ENCODE assay signal across 38 cellular contexts in genomic region chr14:90072350-90072749, GRCh38. TPM values are rescaled to one million over a fixed set of nuclear protein-coding genes. Genes with fewer than 3 reads are reported as not detected.
"Had no signal": no experiment of that assay in that cellular context is flagged by ENCODE, and none has a peak within 500 bp of the region (broad histone marks: within the 10 kb centered on the region; RNA-seq: fewer than 3 reads in every experiment).

No MANE protein-coding gene starts in this region.

- H3K36me3 ChIP-seq: adrenal gland, ascending aorta, breast epithelium, esophagus squamous epithelium, gastroesophageal sphincter had no signal

- ATAC-seq: activated CD4-positive, alpha-beta T cell treated with anti-CD3 and anti-CD28 coated beads for 36 hours; activated CD8-positive, alpha-beta memory T cell treated with anti-CD3 and anti-CD28 coated beads, Interleukin-2, amount 10 ng/mL, durations not matched to agents 7 days and 5 days; activated CD8-positive, alpha-beta T cell treated with anti-CD3 and anti-CD28 coated beads, Interleukin-2, amount 10 ng/mL, durations not matched to agents 7 days and 5 days; activated naive CD8-positive, alpha-beta T cell treated with anti-CD3 and anti-CD28 coated beads, Interleukin-2, amount 50 U/mL, for 24 hours; gastroesophageal sphincter had no signal

- H3K27me3 ChIP-seq: adrenal gland, ascending aorta had no signal

- H3K4me3 ChIP-seq: adrenal gland, ascending aorta, breast epithelium, esophagus squamous epithelium, gastroesophageal sphincter had no signal

- DNase-seq: activated CD4-positive, alpha-beta memory T cell treated with anti-CD3 and anti-CD28 coated beads for 36 hours; activated CD4-positive, alpha-beta T cell treated with anti-CD3 and anti-CD28 coated beads for 36 hours; activated CD4-positive, alpha-beta T cell treated with anti-CD3 and anti-CD28 coated beads, Interleukin-2, amount 10 ng/mL, durations not matched to agents 24 days and 14 days; activated CD4-positive, CD25-positive, alpha-beta regulatory T cell; activated CD4-positive, CD25-positive, alpha-beta regulatory T cell treated with anti-CD3 and anti-CD28 coated beads, Interleukin-2, amount 50 U/mL, for 72 hours; activated CD8-positive, alpha-beta memory T cell treated with anti-CD3 and anti-CD28 coated beads, Interleukin-2, amount 10 ng/mL, durations not matched to agents 7 days and 5 days; activated CD8-positive, alpha-beta memory T cell treated with anti-CD3 and anti-CD28 coated beads, Interleukin-2, amount 50 U/mL, for 4 hours; activated CD8-positive, alpha-beta T cell treated with anti-CD3 and anti-CD28 coated beads, Interleukin-2, amount 10 ng/mL, durations not matched to agents 7 days and 5 days; activated effector memory CD4-positive, alpha-beta T cell treated with anti-CD3 and anti-CD28 coated beads, Interleukin-2, amount 50 U/mL, for 16 hours; activated naive CD4-positive, alpha-beta T cell treated with anti-CD3 and anti-CD28 coated beads for 36 hours; activated naive CD8-positive, alpha-beta T cell treated with anti-CD3 and anti-CD28 coated beads for 36 hours; activated naive CD8-positive, alpha-beta T cell treated with anti-CD3 and anti-CD28 coated beads, Interleukin-2, amount 50 U/mL, for 24 hours; activated T-cell treated with anti-CD3 and anti-CD28 coated beads, Interleukin-2, amount 50 U/mL, for 1 hour; activated T-cell treated with anti-CD3 and anti-CD28 coated beads, Interleukin-2, amount 50 U/mL, for 48 hours; adrenal gland; amygdala; caudate nucleus; cortex of kidney; dermis blood vessel endothelial cell; effector CD8-positive, alpha-beta T cell; esophagus squamous epithelium; foreskin melanocyte; T-helper 2 cell had no signal

- H3K4me1 ChIP-seq: adrenal gland, ascending aorta, breast epithelium, esophagus squamous epithelium, gastroesophageal sphincter had no signal

- H3K9me3 ChIP-seq: adrenal gland, ascending aorta, breast epithelium, esophagus squamous epithelium, gastroesophageal sphincter had no signal

- FAIRE-seq: colon, endometrium, endothelial cell of umbilical vein had no signal

- H3K27ac ChIP-seq: adrenal gland, ascending aorta, breast epithelium, epithelial cell of prostate, esophagus squamous epithelium, gastroesophageal sphincter had no signal

RNA-seq across cellular contexts. Expression of gene KCNK13, which starts 10.6 kb away (rescaled TPM):
- total RNA-seq: activated CD4-positive, alpha-beta memory T cell treated with anti-CD3 and anti-CD28 coated beads for 36 hours; activated CD4-positive, alpha-beta T cell treated with anti-CD3 and anti-CD28 coated beads for 36 hours; activated CD4-positive, alpha-beta T cell treated with anti-CD3 and anti-CD28 coated beads, Interleukin-2, amount 10 ng/mL, durations not matched to agents 24 days and 14 days; activated CD8-positive, alpha-beta memory T cell treated with anti-CD3 and anti-CD28 coated beads for 36 hours; activated naive CD4-positive, alpha-beta T cell treated with anti-CD3 and anti-CD28 coated beads for 36 hours; activated naive CD8-positive, alpha-beta T cell treated with anti-CD3 and anti-CD28 coated beads for 36 hours; activated T-helper 1 cell treated with anti-CD3 and anti-CD28 coated beads, Interleukin-12 subunit alpha, Interleukin-12 subunit beta, Interleukin-2, Interleukin-4 antibody, amounts not matched to agents 30 ng/mL and 10 ng/mL and 1 ng/mL, durations not matched to agents 14 hours and 24 hours and 36 hours; activated T-helper 2 cell treated with anti-CD3 and anti-CD28 coated beads, Interferon-gamma antibody, Interleukin-2, Interleukin-4, amounts not matched to agents 10 μg/mL and 5 μg/mL and 100 μg/mL, durations not matched to agents 14 hours and 24 hours and 36 hours; ascending aorta; chondrocyte; dermis blood vessel endothelial cell; endothelial cell of umbilical vein; fibroblast of lung; fibroblast of villous mesenchyme; glomerular endothelial cell; T-helper 1 cell treated with Interleukin-12 subunit alpha and Interleukin-12 subunit beta and Interleukin-4 antibody, amounts not matched to agents 30 ng/mL and 1 ng/mL, for 36 hours had no signal
- polyA plus RNA-seq: endothelial cell of umbilical vein, fibroblast of lung had no signal
